Comparison of ENCODE assay signal across 23 cellular contexts in genomic region chr10:5013385-5013784, GRCh38. TPM values are rescaled to one million over a fixed set of nuclear protein-coding genes. Genes with fewer than 3 reads are reported as not detected.
DNase-seq lines count a peak whose midpoint lies in the region; FAIRE-seq and TF ChIP-seq lines count a peak whose summit lies in the region.
"Had no signal": no experiment of that assay in that cellular context is flagged by ENCODE, and none has a peak within 500 bp of the region (broad histone marks: within the 10 kb centered on the region; RNA-seq: fewer than 3 reads in every experiment).

No MANE protein-coding gene starts in this region.

- H3K4me1 ChIP-seq in thyroid gland = peaks cover 13 to 42% of the 10 kb centered on the region in 2 donors
- no peaks in the 10 kb centered on the region for H3K4me1 ChIP-seq in CD4-positive, alpha-beta memory T cell (ENCODE audit: insufficient read depth, low read length)
- H3K4me1 ChIP-seq: SJSA1 had no signal

- H3K4me1 Mint-ChIP-seq in Calu3 (ENCODE audit: low read depth, unreplicated experiment) = peaks cover 53% of the 10 kb centered on the region
- no peaks in the 10 kb centered on the region for H3K4me1 Mint-ChIP-seq in CD4-positive, alpha-beta memory T cell

- H3K4me3 ChIP-seq in bronchial epithelial cell (ENCODE audit: low read depth, low read length) (no peak overlapping the region), thyroid gland (replicated peaks in 1 of 3) (no peak overlapping the region)
- no peak overlapping the region for H3K4me3 ChIP-seq in CD4-positive, alpha-beta memory T cell (ENCODE audit: low read length in 2 of 2)
- H3K4me3 ChIP-seq: MG63, SJSA1 had no signal

- H3K27me3 ChIP-seq in bronchial epithelial cell (ENCODE audit: control insufficient read depth, insufficient read depth, low read length) (no peaks in the 10 kb centered on the region), thyroid gland (no peaks in the 10 kb centered on the region)
- no peaks in the 10 kb centered on the region for H3K27me3 ChIP-seq in CD4-positive, alpha-beta memory T cell (ENCODE audit: insufficient read depth, low read length)
- H3K27me3 ChIP-seq: MG63, SJSA1 had no signal

- TF ChIP-seq CTCF in Calu3 (IDR thresholded peaks at IDR 0.05; ENCODE audit: unreplicated experiment) (no peak), bronchial epithelial cell (IDR thresholded peaks at IDR 0.05; ENCODE audit: insufficient read depth, low read length, severe bottlenecking) (no peak), thyroid gland (IDR thresholded peaks at IDR 0.05) (no peak)

- H3K9me3 Mint-ChIP-seq in Calu3 (ENCODE audit: low read depth, unreplicated experiment) = no peaks in the 10 kb centered on the region
- no peaks in the 10 kb centered on the region for H3K9me3 Mint-ChIP-seq in CD4-positive, alpha-beta memory T cell

- BruUV-seq in Calu3 (replicated peaks; lab: Mats Ljungman, UMichigan) = no TSS peak

- H3K4me3 Mint-ChIP-seq in Calu3 (ENCODE audit: low read depth, unreplicated experiment) = no peak overlapping the region
- H3K4me3 Mint-ChIP-seq in CD4-positive, alpha-beta memory T cell = no peak overlapping the region

- WGBS in thyroid gland, 2 donors = 41 to 82% methylated on average over 1 of the region's 1 CpG

- H3K36me3 Mint-ChIP-seq in Calu3 (ENCODE audit: insufficient read depth, unreplicated experiment) = no peaks in the 10 kb centered on the region
- H3K36me3 Mint-ChIP-seq in CD4-positive, alpha-beta memory T cell = no peaks in the 10 kb centered on the region

- intact Hi-C loops in Calu3 (cut with micrococcal nuclease; ENCODE audit: unreplicated experiment) = no loop called here
- intact Hi-C loops in thyroid gland (cut with DNase I) = no loop called here
- intact Hi-C loops in CD4-positive, alpha-beta memory T cell (cut with micrococcal nuclease) = no loop called here

- no peaks in the 10 kb centered on the region for H3K9me3 ChIP-seq in thyroid gland
- no peaks in the 10 kb centered on the region for H3K9me3 ChIP-seq in CD4-positive, alpha-beta memory T cell (ENCODE audit: control insufficient read depth in 1 of 2, low read length in 2 of 2)
- H3K9me3 ChIP-seq: MG63, SJSA1 had no signal

- POLR2A ChIA-PET in CD4-positive, alpha-beta memory T cell (lab: Charles Lee; ENCODE audit: partially characterized antibody) = no interaction called here

- peak overlapping the region in 2 of 3 donors; percentile 24 to 25 for H3K27ac ChIP-seq in thyroid gland
- H3K27ac ChIP-seq in CD4-positive, alpha-beta memory T cell (ENCODE audit: low read depth, low read length) = no peak overlapping the region
- H3K27ac ChIP-seq: SJSA1 had no signal

- CTCF ChIA-PET in Calu3 (lab: Charles Lee) = no interaction called here
- CTCF ChIA-PET in CD4-positive, alpha-beta memory T cell (lab: Charles Lee; ENCODE audit: partially characterized antibody) = no interaction called here

- H3K27me3 Mint-ChIP-seq in Calu3 (ENCODE audit: unreplicated experiment) = no peaks in the 10 kb centered on the region
- H3K27me3 Mint-ChIP-seq in CD4-positive, alpha-beta memory T cell = peaks cover 0 to 3% of the 10 kb centered on the region in 2 donors

- H3K36me3 ChIP-seq in bronchial epithelial cell (ENCODE audit: control insufficient read depth, insufficient read depth, low read length) (no peaks in the 10 kb centered on the region), thyroid gland (no peaks in the 10 kb centered on the region)
- H3K36me3 ChIP-seq in CD4-positive, alpha-beta memory T cell (ENCODE audit: insufficient read depth, low read length) = no peaks in the 10 kb centered on the region
- H3K36me3 ChIP-seq: MG63, SJSA1 had no signal

- TF ChIP-seq POLR2A in thyroid gland (IDR thresholded peaks at IDR 0.05) = no peak

- no peak for FAIRE-seq in bronchial epithelial cell (lab: Jason Lieb, UNC)
- FAIRE-seq: D721Med, H54, HTR-8/SVneo had no signal

- DNase-seq in DMS53 (lab: John Stamatoyannopoulos, UW) (peak; percentile 35), DMS53 treated with DMSO at 0.1 percent for 48 hours (lab: John Stamatoyannopoulos, UW; ENCODE audit: unreplicated experiment) (no peak), Calu3 (peak; percentile 59), bronchial epithelial cell (ENCODE audit: low read depth) (peak; percentile 53), thyroid gland (no peak), GF-D8 (lab: John Stamatoyannopoulos, UW) (no peak)
- no peak for DNase-seq in CD4-positive, alpha-beta memory T cell
- DNase-seq: 8988T; GDM1; KBM-7; MG63; NCI-H1105 treated with DMSO at 0.1 percent for 48 hours; NCI-H2029; NCI-H2227 treated with DMSO at 0.1 percent for 48 hours; NCI-H524; NCI-H82; NK-92 treated with Interleukin-12 subunit alpha and Interleukin-12 subunit beta, amount 100 ng/mL, for 24 hours; Right ventricle myocardium superior; RPMI8226 had no signal

- H3K27ac Mint-ChIP-seq in Calu3 (ENCODE audit: unreplicated experiment) = no peak overlapping the region
- H3K27ac Mint-ChIP-seq in CD4-positive, alpha-beta memory T cell = no peak overlapping the region

RNA-seq across cellular contexts. Expression of gene AKR1C2, which starts 9.7 kb away (rescaled TPM):
- total RNA-seq in Calu3 (2022) = 10.6 and 13.2 TPM in 2 replicates
- total RNA-seq in bronchial epithelial cell = 191 and 222 TPM in 2 replicates
- total RNA-seq in thyroid gland = 10 to 100 TPM; 48.2 to 59.9 (median 53.9) TPM
- not detected for total RNA-seq in CD4-positive, alpha-beta memory T cell
- polyA plus RNA-seq in CD4-positive, alpha-beta memory T cell = not detected

RNA-seq across cellular contexts. Expression of gene AKR1C1, which starts 50.2 kb away (rescaled TPM):
- total RNA-seq in Calu3 (2022) (10.2 and 17.3 TPM in 2 replicates), bronchial epithelial cell (63.2 and 113 TPM in 2 replicates), thyroid gland (100 to 1,000 TPM in 3 of 4 donors, 10 to 100 TPM in 1; 73.8 to 132 (median 121) TPM)
- total RNA-seq in CD4-positive, alpha-beta memory T cell = 1 to 10 TPM; 1.7 to 1.9 TPM
- 1 to 10 TPM in 1 of 2 donors, under 1 TPM in 1; 0.08 to 1.1 TPM for polyA plus RNA-seq in CD4-positive, alpha-beta memory T cell

Comparison
In these comparisons a context has a peak if more than half of its experiments do, and no peak if none do; other contexts are left out.
1. DNase-seq: peak in DMS53 (single experiment), Calu3 (single experiment) and bronchial epithelial cell (single experiment); none in DMS53 treated with DMSO at 0.1 percent for 48 hours (single experiment), thyroid gland (0 of 2), GF-D8 (single experiment) and CD4-positive, alpha-beta memory T cell (0 of 5).
2. RNA of gene AKR1C2, which starts 9.7 kb away (total RNA-seq): 191 to 222 TPM in bronchial epithelial cell, 48.2 to 59.9 TPM in thyroid gland and 10.6 to 13.2 TPM in Calu3; not detected in CD4-positive, alpha-beta memory T cell; every median in the first group is over 10 times any median in the second.